Comparison of ENCODE assay signal across 14 cellular contexts in the genomic region with DNA sequence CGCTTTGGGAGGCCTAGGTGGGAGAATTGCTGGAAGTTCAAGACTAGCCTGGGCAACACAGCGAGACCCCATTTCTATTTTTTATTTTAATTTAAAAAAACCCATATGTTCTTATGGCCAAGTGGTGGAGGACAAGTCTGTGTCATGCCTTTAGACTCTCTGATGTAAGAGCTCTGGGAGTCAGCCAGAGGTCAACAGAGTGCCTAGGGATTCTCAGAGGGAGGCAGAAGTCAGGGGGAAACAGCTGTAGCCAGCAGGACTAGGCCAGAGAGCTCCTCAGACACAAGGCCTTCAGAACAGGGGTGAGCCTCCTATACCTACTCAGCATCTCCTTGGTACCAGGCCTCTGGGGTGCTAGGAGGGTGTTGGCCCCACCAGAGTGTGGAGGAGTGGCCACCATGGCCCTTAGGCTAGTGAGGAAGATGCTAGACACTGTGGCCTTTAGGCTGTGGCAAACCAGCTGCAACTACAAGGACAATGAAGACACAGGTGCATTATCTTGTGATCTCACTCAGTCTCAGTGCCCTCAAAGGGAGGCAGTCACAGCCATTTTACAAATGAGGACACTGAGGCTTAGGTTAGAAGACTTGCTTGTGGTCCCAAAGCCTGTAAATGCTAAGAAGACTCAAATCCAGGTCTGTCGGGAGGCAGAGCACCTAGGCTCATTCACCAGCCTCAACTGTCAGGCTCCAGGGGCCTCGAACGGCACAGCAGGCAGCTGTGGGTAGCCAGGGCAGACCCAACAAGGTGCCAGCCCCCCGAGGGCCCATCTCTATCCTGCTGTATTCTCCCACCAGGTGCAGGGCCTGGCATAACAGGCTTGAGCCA. TPM values are rescaled to one million over a fixed set of nuclear protein-coding genes. Genes with fewer than 3 reads are reported as not detected.
DNase-seq lines count a peak whose midpoint lies in the region; ATAC-seq, FAIRE-seq and TF ChIP-seq lines count a peak whose summit lies in the region.
"Had no signal": no experiment of that assay in that cellular context is flagged by ENCODE, and none has a peak within 500 bp of the region (broad histone marks: within the 10 kb centered on the region; RNA-seq: fewer than 3 reads in every experiment).

No MANE protein-coding gene starts in this region.

- peaks cover 4% of the 10 kb centered on the region for H3K4me1 Mint-ChIP-seq in endodermal cell
- H3K4me1 Mint-ChIP-seq: stimulated activated memory B cell treated with anti-CD40 and anti-IgM and Interleukin-4, amounts not matched to agents 10 μg/mL and 1 μg/mL and 100 μg/mL, for 72 hours had no signal

- ATAC-seq in gastrocnemius medialis: peak; percentile 45 to 70
- ATAC-seq: stimulated activated memory B cell treated with anti-CD40 and anti-IgM and Interleukin-4, amounts not matched to agents 10 μg/mL and 1 μg/mL and 100 μg/mL, for 72 hours had no signal

- H3K9me3 ChIP-seq in gastrocnemius medialis (no peaks in the 10 kb centered on the region), endodermal cell (ENCODE audit: control insufficient read depth, low read length) (no peaks in the 10 kb centered on the region)

- H3K4me3 Mint-ChIP-seq in endodermal cell: no peak overlapping the region
- H3K4me3 Mint-ChIP-seq: brain; stimulated activated memory B cell treated with anti-CD40 and anti-IgM and Interleukin-4, amounts not matched to agents 10 μg/mL and 1 μg/mL and 100 μg/mL, for 72 hours had no signal

- FAIRE-seq in D721Med (lab: Jason Lieb, UNC): no peak
- FAIRE-seq: kidney had no signal

- in situ Hi-C loops in gastrocnemius medialis (cut with MboI; ENCODE audit: low sequenced_read_pairs in 4 of 4): no loop called here

- H3K4me1 ChIP-seq in gastrocnemius medialis (peaks cover 47 to 57% of the 10 kb centered on the region in 2 donors), endodermal cell (ENCODE audit: control insufficient read depth, insufficient read depth, low read length) (no peaks in the 10 kb centered on the region)

- TF ChIP-seq POLR2A in gastrocnemius medialis (IDR thresholded peaks at IDR 0.05): no peak

- no peak overlapping the region for H3K27ac Mint-ChIP-seq in endodermal cell
- H3K27ac Mint-ChIP-seq: stimulated activated memory B cell treated with anti-CD40 and anti-IgM and Interleukin-4, amounts not matched to agents 10 μg/mL and 1 μg/mL and 100 μg/mL, for 72 hours had no signal

- H3K27me3 ChIP-seq in gastrocnemius medialis (no peaks in the 10 kb centered on the region), endodermal cell (ENCODE audit: control insufficient read depth, insufficient read depth, low read length, poor library complexity, severe bottlenecking) (no peaks in the 10 kb centered on the region)

- H3K27me3 Mint-ChIP-seq in endodermal cell (ENCODE audit: insufficient read depth): peaks cover 1% of the 10 kb centered on the region
- H3K27me3 Mint-ChIP-seq: brain had no signal

- H3K9ac ChIP-seq in endodermal cell (ENCODE audit: extremely low read depth, low read length, poor library complexity, severe bottlenecking): no peak overlapping the region

- intact Hi-C loops in gastrocnemius medialis (cut with DNase I; ENCODE audit: low total_unique reads): no loop called here

- H3K4me3 ChIP-seq in gastrocnemius medialis (no peak overlapping the region), endodermal cell (ENCODE audit: low read length) (no peak overlapping the region)
- H3K4me3 ChIP-seq: PC-9 had no signal

- H3K27ac ChIP-seq in gastrocnemius medialis (peak overlapping the region; percentile 14 to 63 (median 52)), endodermal cell (ENCODE audit: low read depth, low read length) (no peak overlapping the region)
- H3K27ac ChIP-seq: PC-9 had no signal

- H3K36me3 Mint-ChIP-seq in endodermal cell (ENCODE audit: low read depth): no peaks in the 10 kb centered on the region
- H3K36me3 Mint-ChIP-seq: brain; stimulated activated memory B cell treated with anti-CD40 and anti-IgM and Interleukin-4, amounts not matched to agents 10 μg/mL and 1 μg/mL and 100 μg/mL, for 72 hours had no signal

- WGBS in endodermal cell (ENCODE audit: insufficient coverage in 1 of 2, insufficient read length in 1 of 2), 2 experiments: 87 to 100% methylated on average over 4 to 5 of the region's 6 CpGs

- peak; percentile 64 for DNase-seq in GM04503 (ENCODE audit: low read depth)
- peak; percentile 10 for DNase-seq in OCI-M1 (lab: John Stamatoyannopoulos, UW)
- DNase-seq in fibroblast of the conjunctiva (ENCODE audit: low read depth): peak; percentile 65
- DNase-seq in gastrocnemius medialis: peak in 1 of 2 donors; percentile 68
- DNase-seq in middle frontal gyrus (ENCODE audit: extremely low spot score, low spot score): no peak
- DNase-seq in activated CD4-positive, alpha-beta T cell treated with anti-CD3 and anti-CD28 coated beads for 48 hours: no peak
- DNase-seq in D721Med (ENCODE audit: insufficient read length, low spot score): no peak
- no peak for DNase-seq in endodermal cell
- DNase-seq: kidney, NCI-H1105 treated with DMSO at 0.1 percent for 48 hours had no signal

- H3K36me3 ChIP-seq in gastrocnemius medialis (no peaks in the 10 kb centered on the region), endodermal cell (ENCODE audit: control insufficient read depth, insufficient read depth, low read length) (peaks cover 1% of the 10 kb centered on the region)

- no peak for TF ChIP-seq CTCF in gastrocnemius medialis (IDR thresholded peaks at IDR 0.05 in 4 of 5, conservative IDR thresholded peaks at IDR 0.05 in 1 of 5)
- no peak for TF ChIP-seq CTCF in D721Med (IDR thresholded peaks at IDR 0.05; ENCODE audit: insufficient read depth, missing control alignments)
- no peak for TF ChIP-seq CTCF in endodermal cell (conservative IDR thresholded peaks at IDR 0.05)

- no peaks in the 10 kb centered on the region for H3K9me3 Mint-ChIP-seq in endodermal cell
- H3K9me3 Mint-ChIP-seq: brain; stimulated activated memory B cell treated with anti-CD40 and anti-IgM and Interleukin-4, amounts not matched to agents 10 μg/mL and 1 μg/mL and 100 μg/mL, for 72 hours had no signal

RNA-seq across cellular contexts. Expression of gene ZP1, which starts 5.0 kb away (rescaled TPM):
- total RNA-seq in gastrocnemius medialis (not detected), endodermal cell (not detected)
- not detected for polyA plus RNA-seq in endodermal cell (2013, experiment 1 of 2)
- not detected for polyA plus RNA-seq in endodermal cell (2013, experiment 2 of 2)
- total RNA-seq: kidney, PC-9, skeletal muscle tissue had no signal

RNA-seq across cellular contexts. Expression of gene PTGDR2, which starts 16.6 kb away (rescaled TPM):
- total RNA-seq in gastrocnemius medialis: 1 to 10 TPM in 2 of 4 donors, under 1 TPM in 2; 0.40 to 4.3 (median 1.3) TPM
- total RNA-seq in endodermal cell: under 1 TPM in 1 of 2 donors, not detected in 1; 0.15 TPM
- polyA plus RNA-seq in endodermal cell (2013, experiment 1 of 2): 0.14 TPM
- 0.08 TPM for polyA plus RNA-seq in endodermal cell (2013, experiment 2 of 2)
- total RNA-seq: PC-9 had no signal

RNA-seq across cellular contexts. Expression of gene CCDC86, which starts 30.4 kb away (rescaled TPM):
- total RNA-seq in gastrocnemius medialis (10 to 100 TPM; 23.8 to 36.2 (median 33.2) TPM), endodermal cell (10 to 100 TPM; 22.4 to 27.9 TPM)
- polyA plus RNA-seq in endodermal cell (2013, experiment 1 of 2): 22.9 TPM
- 22.8 TPM for polyA plus RNA-seq in endodermal cell (2013, experiment 2 of 2)

RNA-seq across cellular contexts. Expression of gene PRPF19, which starts 34.0 kb away (rescaled TPM):
- total RNA-seq in gastrocnemius medialis: 10 to 100 TPM; 55.5 to 75.6 (median 71.9) TPM
- 100 to 1,000 TPM; 106 to 109 TPM for total RNA-seq in endodermal cell
- 106 TPM for polyA plus RNA-seq in endodermal cell (2013, experiment 1 of 2)
- 102 TPM for polyA plus RNA-seq in endodermal cell (2013, experiment 2 of 2)

RNA-seq across cellular contexts. Expression of gene TMEM109, which starts 41.6 kb away (rescaled TPM):
- total RNA-seq in gastrocnemius medialis (100 to 1,000 TPM in 2 of 4 donors, 10 to 100 TPM in 2; 56.5 to 105 (median 82.6) TPM), endodermal cell (10 to 100 TPM; 41.4 to 56.8 TPM)
- polyA plus RNA-seq in endodermal cell (2013, experiment 1 of 2): 57.8 TPM
- 55.8 TPM for polyA plus RNA-seq in endodermal cell (2013, experiment 2 of 2)

Comparison
In these comparisons a context has a peak if more than half of its experiments do, and no peak if none do; other contexts are left out.
1. DNase-seq: peak in GM04503 (single experiment), OCI-M1 (single experiment) and fibroblast of the conjunctiva (single experiment); none in middle frontal gyrus (single experiment), activated CD4-positive, alpha-beta T cell treated with anti-CD3 and anti-CD28 coated beads for 48 hours (single experiment), D721Med (single experiment) and endodermal cell (single experiment).